In the genomic region with DNA sequence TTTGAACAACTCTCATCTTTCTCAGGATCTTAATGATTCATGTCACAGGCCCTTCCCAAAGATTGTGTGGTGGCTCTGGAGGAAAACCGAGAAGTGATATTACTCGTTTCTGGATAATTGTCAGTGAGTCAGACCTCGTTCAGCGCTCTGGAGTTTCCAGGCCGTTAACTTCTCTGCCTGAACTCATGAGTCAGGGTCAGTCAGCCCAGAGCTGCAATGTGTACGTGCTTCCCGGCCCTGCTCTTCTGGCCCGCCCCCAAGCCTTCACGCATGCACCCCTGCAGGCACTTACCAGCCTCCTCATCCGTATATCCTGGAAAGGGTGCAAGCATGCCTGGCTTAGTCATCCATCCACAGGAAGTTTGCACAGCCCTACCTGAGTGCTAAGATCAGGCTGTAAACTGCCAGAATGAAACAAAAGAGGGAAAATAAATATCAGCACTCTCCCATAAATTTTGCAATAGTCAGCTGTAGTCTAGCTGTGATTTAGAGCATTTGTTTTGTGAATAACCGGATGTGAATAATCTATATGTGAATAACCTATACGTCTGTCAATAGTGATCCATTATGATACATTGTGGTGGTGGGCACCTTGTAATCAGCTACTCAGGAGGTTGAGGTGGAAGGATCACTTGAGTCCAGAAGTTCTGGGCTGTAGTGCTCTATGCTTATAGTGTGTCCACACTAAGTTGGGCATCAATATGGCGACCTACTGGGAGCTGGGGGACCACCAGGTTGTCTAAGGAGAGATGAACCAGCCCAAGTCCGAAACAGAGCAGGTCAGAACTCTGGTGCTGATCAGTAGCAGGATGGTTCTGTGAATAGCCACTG, we compare ENCODE assay signal across 1 cellular context.
TF ChIP-seq lines count a peak whose summit lies in the region.

No MANE protein-coding gene starts in this region.

TF ChIP-seq in HepG2, 621 proteins besides CTCF, POLR2A, EP300 and RAD21 (continued from another document and continues in another):
- TF ChIP-seq, protein P1, sequence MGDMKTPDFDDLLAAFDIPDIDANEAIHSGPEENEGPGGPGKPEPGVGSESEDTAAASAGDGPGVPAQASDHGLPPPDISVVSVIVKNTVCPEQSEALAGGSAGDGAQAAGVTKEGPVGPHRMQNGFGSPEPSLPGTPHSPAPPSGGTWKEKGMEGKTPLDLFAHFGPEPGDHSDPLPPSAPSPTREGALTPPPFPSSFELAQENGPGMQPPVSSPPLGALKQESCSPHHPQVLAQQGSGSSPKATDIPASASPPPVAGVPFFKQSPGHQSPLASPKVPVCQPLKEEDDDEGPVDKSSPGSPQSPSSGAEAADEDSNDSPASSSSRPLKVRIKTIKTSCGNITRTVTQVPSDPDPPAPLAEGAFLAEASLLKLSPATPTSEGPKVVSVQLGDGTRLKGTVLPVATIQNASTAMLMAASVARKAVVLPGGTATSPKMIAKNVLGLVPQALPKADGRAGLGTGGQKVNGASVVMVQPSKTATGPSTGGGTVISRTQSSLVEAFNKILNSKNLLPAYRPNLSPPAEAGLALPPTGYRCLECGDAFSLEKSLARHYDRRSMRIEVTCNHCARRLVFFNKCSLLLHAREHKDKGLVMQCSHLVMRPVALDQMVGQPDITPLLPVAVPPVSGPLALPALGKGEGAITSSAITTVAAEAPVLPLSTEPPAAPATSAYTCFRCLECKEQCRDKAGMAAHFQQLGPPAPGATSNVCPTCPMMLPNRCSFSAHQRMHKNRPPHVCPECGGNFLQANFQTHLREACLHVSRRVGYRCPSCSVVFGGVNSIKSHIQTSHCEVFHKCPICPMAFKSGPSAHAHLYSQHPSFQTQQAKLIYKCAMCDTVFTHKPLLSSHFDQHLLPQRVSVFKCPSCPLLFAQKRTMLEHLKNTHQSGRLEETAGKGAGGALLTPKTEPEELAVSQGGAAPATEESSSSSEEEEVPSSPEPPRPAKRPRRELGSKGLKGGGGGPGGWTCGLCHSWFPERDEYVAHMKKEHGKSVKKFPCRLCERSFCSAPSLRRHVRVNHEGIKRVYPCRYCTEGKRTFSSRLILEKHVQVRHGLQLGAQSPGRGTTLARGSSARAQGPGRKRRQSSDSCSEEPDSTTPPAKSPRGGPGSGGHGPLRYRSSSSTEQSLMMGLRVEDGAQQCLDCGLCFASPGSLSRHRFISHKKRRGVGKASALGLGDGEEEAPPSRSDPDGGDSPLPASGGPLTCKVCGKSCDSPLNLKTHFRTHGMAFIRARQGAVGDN (CRISPR knock-in tag; IDR thresholded peaks at IDR 0.05): peak; percentile 95
- TF ChIP-seq, protein P2, sequence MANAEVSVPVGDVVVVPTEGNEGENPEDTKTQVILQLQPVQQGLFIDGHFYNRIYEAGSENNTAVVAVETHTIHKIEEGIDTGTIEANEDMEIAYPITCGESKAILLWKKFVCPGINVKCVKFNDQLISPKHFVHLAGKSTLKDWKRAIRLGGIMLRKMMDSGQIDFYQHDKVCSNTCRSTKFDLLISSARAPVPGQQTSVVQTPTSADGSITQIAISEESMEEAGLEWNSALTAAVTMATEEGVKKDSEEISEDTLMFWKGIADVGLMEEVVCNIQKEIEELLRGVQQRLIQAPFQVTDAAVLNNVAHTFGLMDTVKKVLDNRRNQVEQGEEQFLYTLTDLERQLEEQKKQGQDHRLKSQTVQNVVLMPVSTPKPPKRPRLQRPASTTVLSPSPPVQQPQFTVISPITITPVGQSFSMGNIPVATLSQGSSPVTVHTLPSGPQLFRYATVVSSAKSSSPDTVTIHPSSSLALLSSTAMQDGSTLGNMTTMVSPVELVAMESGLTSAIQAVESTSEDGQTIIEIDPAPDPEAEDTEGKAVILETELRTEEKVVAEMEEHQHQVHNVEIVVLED (CRISPR knock-in tag; IDR thresholded peaks at IDR 0.05; ENCODE audit: borderline replicate concordance): peak; percentile 52; the same call in 1 of the 2 replicates
- TF ChIP-seq, protein P3, sequence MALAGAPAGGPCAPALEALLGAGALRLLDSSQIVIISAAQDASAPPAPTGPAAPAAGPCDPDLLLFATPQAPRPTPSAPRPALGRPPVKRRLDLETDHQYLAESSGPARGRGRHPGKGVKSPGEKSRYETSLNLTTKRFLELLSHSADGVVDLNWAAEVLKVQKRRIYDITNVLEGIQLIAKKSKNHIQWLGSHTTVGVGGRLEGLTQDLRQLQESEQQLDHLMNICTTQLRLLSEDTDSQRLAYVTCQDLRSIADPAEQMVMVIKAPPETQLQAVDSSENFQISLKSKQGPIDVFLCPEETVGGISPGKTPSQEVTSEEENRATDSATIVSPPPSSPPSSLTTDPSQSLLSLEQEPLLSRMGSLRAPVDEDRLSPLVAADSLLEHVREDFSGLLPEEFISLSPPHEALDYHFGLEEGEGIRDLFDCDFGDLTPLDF (CRISPR knock-in tag; IDR thresholded peaks at IDR 0.05): no peak
- TF ChIP-seq REL (CRISPR knock-in tag; conservative IDR thresholded peaks at IDR 0.05): no peak
- no peak for TF ChIP-seq ZNF720 (CRISPR knock-in tag; IDR thresholded peaks at IDR 0.05)
- TF ChIP-seq, protein P4, sequence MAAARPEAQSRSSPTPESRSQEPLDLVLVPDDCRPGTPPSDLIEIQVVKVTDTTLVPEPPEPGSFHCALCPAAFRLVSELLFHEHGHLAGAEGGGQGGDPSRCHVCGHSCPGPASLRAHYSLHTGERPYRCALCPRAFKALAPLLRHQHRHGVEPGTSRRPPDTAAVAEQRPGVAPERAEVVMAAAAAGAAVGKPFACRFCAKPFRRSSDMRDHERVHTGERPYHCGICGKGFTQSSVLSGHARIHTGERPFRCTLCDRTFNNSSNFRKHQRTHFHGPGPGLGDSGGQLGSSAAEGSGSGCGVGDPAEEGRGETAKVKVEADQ (CRISPR knock-in tag; IDR thresholded peaks at IDR 0.05; ENCODE audit: borderline replicate concordance): peak; percentile 86
- TF ChIP-seq CREM (IDR thresholded peaks at IDR 0.05): peak; percentile 70; the same call in 1 of the 2 replicates
- no peak for TF ChIP-seq CREM (CRISPR knock-in tag; IDR thresholded peaks at IDR 0.05)
- TF ChIP-seq ZNF430 (CRISPR knock-in tag; IDR thresholded peaks at IDR 0.05): 0 out of 2 replicates have a peak, but pooled peaks have one; percentile 69
- 0 out of 2 replicates have a peak, but pooled peaks have one; percentile 25 for TF ChIP-seq ZNF619 (CRISPR knock-in tag; IDR thresholded peaks at IDR 0.05)
- TF ChIP-seq POGZ (CRISPR knock-in tag; IDR thresholded peaks at IDR 0.05): peak; percentile 81; the same call in 1 of the 2 replicates
- TF ChIP-seq, protein P5, sequence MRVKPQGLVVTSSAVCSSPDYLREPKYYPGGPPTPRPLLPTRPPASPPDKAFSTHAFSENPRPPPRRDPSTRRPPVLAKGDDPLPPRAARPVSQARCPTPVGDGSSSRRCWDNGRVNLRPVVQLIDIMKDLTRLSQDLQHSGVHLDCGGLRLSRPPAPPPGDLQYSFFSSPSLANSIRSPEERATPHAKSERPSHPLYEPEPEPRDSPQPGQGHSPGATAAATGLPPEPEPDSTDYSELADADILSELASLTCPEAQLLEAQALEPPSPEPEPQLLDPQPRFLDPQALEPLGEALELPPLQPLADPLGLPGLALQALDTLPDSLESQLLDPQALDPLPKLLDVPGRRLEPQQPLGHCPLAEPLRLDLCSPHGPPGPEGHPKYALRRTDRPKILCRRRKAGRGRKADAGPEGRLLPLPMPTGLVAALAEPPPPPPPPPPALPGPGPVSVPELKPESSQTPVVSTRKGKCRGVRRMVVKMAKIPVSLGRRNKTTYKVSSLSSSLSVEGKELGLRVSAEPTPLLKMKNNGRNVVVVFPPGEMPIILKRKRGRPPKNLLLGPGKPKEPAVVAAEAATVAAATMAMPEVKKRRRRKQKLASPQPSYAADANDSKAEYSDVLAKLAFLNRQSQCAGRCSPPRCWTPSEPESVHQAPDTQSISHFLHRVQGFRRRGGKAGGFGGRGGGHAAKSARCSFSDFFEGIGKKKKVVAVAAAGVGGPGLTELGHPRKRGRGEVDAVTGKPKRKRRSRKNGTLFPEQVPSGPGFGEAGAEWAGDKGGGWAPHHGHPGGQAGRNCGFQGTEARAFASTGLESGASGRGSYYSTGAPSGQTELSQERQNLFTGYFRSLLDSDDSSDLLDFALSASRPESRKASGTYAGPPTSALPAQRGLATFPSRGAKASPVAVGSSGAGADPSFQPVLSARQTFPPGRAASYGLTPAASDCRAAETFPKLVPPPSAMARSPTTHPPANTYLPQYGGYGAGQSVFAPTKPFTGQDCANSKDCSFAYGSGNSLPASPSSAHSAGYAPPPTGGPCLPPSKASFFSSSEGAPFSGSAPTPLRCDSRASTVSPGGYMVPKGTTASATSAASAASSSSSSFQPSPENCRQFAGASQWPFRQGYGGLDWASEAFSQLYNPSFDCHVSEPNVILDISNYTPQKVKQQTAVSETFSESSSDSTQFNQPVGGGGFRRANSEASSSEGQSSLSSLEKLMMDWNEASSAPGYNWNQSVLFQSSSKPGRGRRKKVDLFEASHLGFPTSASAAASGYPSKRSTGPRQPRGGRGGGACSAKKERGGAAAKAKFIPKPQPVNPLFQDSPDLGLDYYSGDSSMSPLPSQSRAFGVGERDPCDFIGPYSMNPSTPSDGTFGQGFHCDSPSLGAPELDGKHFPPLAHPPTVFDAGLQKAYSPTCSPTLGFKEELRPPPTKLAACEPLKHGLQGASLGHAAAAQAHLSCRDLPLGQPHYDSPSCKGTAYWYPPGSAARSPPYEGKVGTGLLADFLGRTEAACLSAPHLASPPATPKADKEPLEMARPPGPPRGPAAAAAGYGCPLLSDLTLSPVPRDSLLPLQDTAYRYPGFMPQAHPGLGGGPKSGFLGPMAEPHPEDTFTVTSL (CRISPR knock-in tag; IDR thresholded peaks at IDR 0.05; ENCODE audit: borderline replicate concordance): peak; percentile 87; the same call in 1 of the 2 replicates
- peak; percentile 97 for TF ChIP-seq SALL1 (CRISPR knock-in tag; IDR thresholded peaks at IDR 0.05)
- TF ChIP-seq RARA (CRISPR knock-in tag; IDR thresholded peaks at IDR 0.05): peak; percentile 84
- peak; percentile 54; the same call in 1 of the 2 replicates for TF ChIP-seq MAFF (IDR thresholded peaks at IDR 0.05; ENCODE audit: low read depth, low read length)
- no peak; the same call in 1 of the 2 replicates for TF ChIP-seq SIX1 (CRISPR knock-in tag; IDR thresholded peaks at IDR 0.05; ENCODE audit: borderline replicate concordance)
- no peak for TF ChIP-seq HOXA7 (CRISPR knock-in tag; IDR thresholded peaks at IDR 0.05)
- no peak for TF ChIP-seq ZSCAN12 (CRISPR knock-in tag; IDR thresholded peaks at IDR 0.05)
- TF ChIP-seq ZNF501 (CRISPR knock-in tag; IDR thresholded peaks at IDR 0.05): peak; percentile 71
- TF ChIP-seq KDM4B (CRISPR knock-in tag; IDR thresholded peaks at IDR 0.05): 0 out of 2 replicates have a peak, but pooled peaks have one; percentile 25
- no peak for TF ChIP-seq HNF4G (IDR thresholded peaks at IDR 0.05; ENCODE audit: borderline replicate concordance, low read depth, low read length)
- peak; percentile 51; the same call in 1 of the 2 replicates for TF ChIP-seq HNF4G (CRISPR knock-in tag; IDR thresholded peaks at IDR 0.05; ENCODE audit: borderline replicate concordance, low read depth)
- TF ChIP-seq POLR2AphosphoS5 (IDR thresholded peaks at IDR 0.05; ENCODE audit: low read depth, low read length): peak; percentile 55
- TF ChIP-seq, protein P6, sequence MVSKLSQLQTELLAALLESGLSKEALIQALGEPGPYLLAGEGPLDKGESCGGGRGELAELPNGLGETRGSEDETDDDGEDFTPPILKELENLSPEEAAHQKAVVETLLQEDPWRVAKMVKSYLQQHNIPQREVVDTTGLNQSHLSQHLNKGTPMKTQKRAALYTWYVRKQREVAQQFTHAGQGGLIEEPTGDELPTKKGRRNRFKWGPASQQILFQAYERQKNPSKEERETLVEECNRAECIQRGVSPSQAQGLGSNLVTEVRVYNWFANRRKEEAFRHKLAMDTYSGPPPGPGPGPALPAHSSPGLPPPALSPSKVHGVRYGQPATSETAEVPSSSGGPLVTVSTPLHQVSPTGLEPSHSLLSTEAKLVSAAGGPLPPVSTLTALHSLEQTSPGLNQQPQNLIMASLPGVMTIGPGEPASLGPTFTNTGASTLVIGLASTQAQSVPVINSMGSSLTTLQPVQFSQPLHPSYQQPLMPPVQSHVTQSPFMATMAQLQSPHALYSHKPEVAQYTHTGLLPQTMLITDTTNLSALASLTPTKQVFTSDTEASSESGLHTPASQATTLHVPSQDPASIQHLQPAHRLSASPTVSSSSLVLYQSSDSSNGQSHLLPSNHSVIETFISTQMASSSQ (IDR thresholded peaks at IDR 0.05; ENCODE audit: low read depth): peak; percentile 49; the same call in 1 of the 2 replicates
- TF ChIP-seq, protein P6 (CRISPR knock-in tag; IDR thresholded peaks at IDR 0.05; ENCODE audit: borderline replicate concordance): no peak
- TF ChIP-seq DMAP1 (CRISPR knock-in tag; IDR thresholded peaks at IDR 0.05): 0 out of 2 replicates have a peak, but pooled peaks have one; percentile 35
- peak; percentile 99 for TF ChIP-seq ZSCAN25 (CRISPR knock-in tag; IDR thresholded peaks at IDR 0.05)
- 0 out of 2 replicates have a peak, but pooled peaks have one; percentile 46 for TF ChIP-seq NAIF1 (CRISPR knock-in tag; IDR thresholded peaks at IDR 0.05; ENCODE audit: borderline replicate concordance)
- peak; percentile 56; the same call in 1 of the 2 replicates for TF ChIP-seq MEIS1 (CRISPR knock-in tag; IDR thresholded peaks at IDR 0.05; ENCODE audit: borderline replicate concordance)
- TF ChIP-seq, protein P7, sequence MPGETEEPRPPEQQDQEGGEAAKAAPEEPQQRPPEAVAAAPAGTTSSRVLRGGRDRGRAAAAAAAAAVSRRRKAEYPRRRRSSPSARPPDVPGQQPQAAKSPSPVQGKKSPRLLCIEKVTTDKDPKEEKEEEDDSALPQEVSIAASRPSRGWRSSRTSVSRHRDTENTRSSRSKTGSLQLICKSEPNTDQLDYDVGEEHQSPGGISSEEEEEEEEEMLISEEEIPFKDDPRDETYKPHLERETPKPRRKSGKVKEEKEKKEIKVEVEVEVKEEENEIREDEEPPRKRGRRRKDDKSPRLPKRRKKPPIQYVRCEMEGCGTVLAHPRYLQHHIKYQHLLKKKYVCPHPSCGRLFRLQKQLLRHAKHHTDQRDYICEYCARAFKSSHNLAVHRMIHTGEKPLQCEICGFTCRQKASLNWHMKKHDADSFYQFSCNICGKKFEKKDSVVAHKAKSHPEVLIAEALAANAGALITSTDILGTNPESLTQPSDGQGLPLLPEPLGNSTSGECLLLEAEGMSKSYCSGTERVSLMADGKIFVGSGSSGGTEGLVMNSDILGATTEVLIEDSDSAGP (CRISPR knock-in tag; IDR thresholded peaks at IDR 0.05; ENCODE audit: borderline replicate concordance): peak; percentile 65; the same call in 1 of the 2 replicates
- no peak for TF ChIP-seq KMT2A (CRISPR knock-in tag; IDR thresholded peaks at IDR 0.05)
- TF ChIP-seq MLLT10 (CRISPR knock-in tag; IDR thresholded peaks at IDR 0.05): no peak
- TF ChIP-seq ASH2L (IDR thresholded peaks at IDR 0.05; ENCODE audit: insufficient read length, low read depth, low read length): peak; percentile 35
- no peak for TF ChIP-seq RNF2 (conservative IDR thresholded peaks at IDR 0.05; ENCODE audit: low read depth)
